ENCODE assay signal across 21 cellular contexts in the genomic region with DNA sequence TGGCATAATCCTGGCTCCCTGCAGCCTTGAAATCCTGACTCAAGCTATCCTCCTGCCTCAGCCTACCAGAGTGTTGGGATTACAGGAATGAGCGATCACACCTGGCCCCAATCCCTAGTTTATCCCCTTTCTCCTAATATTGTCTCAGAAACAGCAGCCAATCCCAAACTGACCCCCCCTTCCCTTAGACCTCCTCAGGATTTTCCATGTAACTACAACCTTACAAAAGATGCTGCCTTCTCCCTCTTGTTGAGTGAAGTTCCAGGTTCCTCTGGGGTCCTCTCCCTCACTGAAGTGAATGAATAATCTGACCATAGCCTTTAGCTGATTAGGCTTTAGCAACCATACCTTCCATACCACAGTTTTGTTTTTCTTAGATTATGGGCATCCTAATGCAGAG.
"Had no signal": no experiment of that assay in that cellular context is flagged by ENCODE, and none has a peak within 500 bp of the region (broad histone marks: within the 10 kb centered on the region; RNA-seq: fewer than 3 reads in every experiment).

No MANE protein-coding gene starts in this region.

- H3K27me3 Mint-ChIP-seq: progenitor cell of endocrine pancreas had no signal

- FAIRE-seq: colon, keratinocyte had no signal

- H3K9me3 Mint-ChIP-seq: natural killer cell treated with Interleukin-12 subunit alpha and Interleukin-12 subunit beta and Interleukin-15 and Interleukin-18, amount 100 ng/mL, for 72 hours had no signal

- H3K4me3 Mint-ChIP-seq: natural killer cell treated with Interleukin-12 subunit alpha and Interleukin-12 subunit beta and Interleukin-15 and Interleukin-18, amount 100 ng/mL, for 72 hours; neural progenitor cell had no signal

- DNase-seq: dorsolateral prefrontal cortex; effector CD4-positive, alpha-beta T cell; foreskin keratinocyte; heart left ventricle; left ventricle myocardium superior; lower lobe of right lung; right lobe of liver; stimulated activated CD4-positive, alpha-beta T cell treated with anti-CD3 and anti-CD28 coated beads, Interleukin-12 subunit alpha, Interleukin-12 subunit beta, amount 100 ng/mL, for 4 hours; stimulated activated CD4-positive, alpha-beta T cell treated with anti-CD3 and anti-CD28 coated beads, Interleukin-1b, Interleukin-23, amount 100 ng/mL, for 48 hours; stimulated activated CD4-positive, alpha-beta T cell treated with anti-CD3 and anti-CD28 coated beads, Interleukin-4, amount 100 ng/mL, for 1 hour; stimulated activated CD8-positive, alpha-beta memory T cell treated with anti-CD3 and anti-CD28 coated beads, Interleukin-4, amount 100 ng/mL, for 48 hours; stimulated activated naive CD4-positive, alpha-beta T cell treated with Interleukin-2 at 50 U/mL for 16 hours; stomach; thyroid gland; trophoblast cell had no signal

- H3K27ac Mint-ChIP-seq: natural killer cell treated with Interleukin-12 subunit alpha and Interleukin-12 subunit beta and Interleukin-15 and Interleukin-18, amount 100 ng/mL, for 72 hours; neural progenitor cell; progenitor cell of endocrine pancreas had no signal

- H3K4me1 Mint-ChIP-seq: neural progenitor cell had no signal

- H3K36me3 Mint-ChIP-seq: natural killer cell treated with Interleukin-12 subunit alpha and Interleukin-12 subunit beta and Interleukin-15 and Interleukin-18, amount 100 ng/mL, for 72 hours had no signal

- ATAC-seq: foreskin keratinocyte; gastroesophageal sphincter; heart left ventricle; left ventricle myocardium superior; lower lobe of right lung; natural killer cell treated with Interleukin-12 subunit alpha and Interleukin-12 subunit beta and Interleukin-15 and Interleukin-18, amount 100 ng/mL, for 72 hours; right lobe of liver had no signal
